In the genomic region with DNA sequence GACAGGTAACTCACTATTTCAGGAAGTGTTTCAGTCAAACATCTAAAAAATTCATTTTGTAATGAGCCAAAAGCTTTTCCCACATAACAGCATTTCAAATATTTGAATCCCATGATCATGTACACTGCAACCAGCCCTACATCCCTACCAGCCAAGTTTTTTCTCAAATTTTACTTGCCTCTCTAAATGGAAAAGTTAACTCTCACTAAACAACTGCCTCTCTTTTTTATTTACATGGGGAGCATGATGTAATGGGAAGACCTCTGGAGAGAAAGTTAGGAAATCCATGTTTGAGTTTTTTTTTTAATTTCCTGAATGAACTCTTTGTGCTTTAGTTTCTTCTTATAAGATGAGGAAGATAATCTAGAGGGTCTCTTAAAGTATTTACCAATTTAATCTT, we compare ENCODE assay signal across 2 cellular contexts.
A peak's percentile ranks its signal among the peaks of the same experiment; 100 is the strongest.
TF ChIP-seq lines count a peak whose summit lies in the region.

No MANE protein-coding gene starts in this region.

TF ChIP-seq in liver, 16 proteins besides CTCF, POLR2A, EP300 and RAD21:
- TF ChIP-seq, protein P1, sequence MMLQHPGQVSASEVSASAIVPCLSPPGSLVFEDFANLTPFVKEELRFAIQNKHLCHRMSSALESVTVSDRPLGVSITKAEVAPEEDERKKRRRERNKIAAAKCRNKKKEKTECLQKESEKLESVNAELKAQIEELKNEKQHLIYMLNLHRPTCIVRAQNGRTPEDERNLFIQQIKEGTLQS (IDR thresholded peaks at IDR 0.05) = peak; percentile 56
- TF ChIP-seq, protein P2, sequence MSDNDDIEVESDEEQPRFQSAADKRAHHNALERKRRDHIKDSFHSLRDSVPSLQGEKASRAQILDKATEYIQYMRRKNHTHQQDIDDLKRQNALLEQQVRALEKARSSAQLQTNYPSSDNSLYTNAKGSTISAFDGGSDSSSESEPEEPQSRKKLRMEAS (IDR thresholded peaks at IDR 0.05) = no peak
- TF ChIP-seq SP1 (IDR thresholded peaks at IDR 0.05) (peak; percentile 21), JUND (IDR thresholded peaks at IDR 0.05) (peak in 1 of 2 donors; percentile 49), RXRA (IDR thresholded peaks at IDR 0.05) (peak in 1 of 2 donors; percentile 42), EGR1 (IDR thresholded peaks at IDR 0.05; ENCODE audit: low read depth in 2 of 2) (no peak), NR2F2 (IDR thresholded peaks at IDR 0.05) (no peak), GABPA (IDR thresholded peaks at IDR 0.05 in 1 of 2, conservative IDR thresholded peaks at IDR 0.05 in 1 of 2) (no peak), HNF4A (conservative IDR thresholded peaks at IDR 0.05) (peak in 1 of 2 donors; percentile 38), FOXA2 (IDR thresholded peaks at IDR 0.05) (peak; percentile 39)
- TF ChIP-seq, protein P3, sequence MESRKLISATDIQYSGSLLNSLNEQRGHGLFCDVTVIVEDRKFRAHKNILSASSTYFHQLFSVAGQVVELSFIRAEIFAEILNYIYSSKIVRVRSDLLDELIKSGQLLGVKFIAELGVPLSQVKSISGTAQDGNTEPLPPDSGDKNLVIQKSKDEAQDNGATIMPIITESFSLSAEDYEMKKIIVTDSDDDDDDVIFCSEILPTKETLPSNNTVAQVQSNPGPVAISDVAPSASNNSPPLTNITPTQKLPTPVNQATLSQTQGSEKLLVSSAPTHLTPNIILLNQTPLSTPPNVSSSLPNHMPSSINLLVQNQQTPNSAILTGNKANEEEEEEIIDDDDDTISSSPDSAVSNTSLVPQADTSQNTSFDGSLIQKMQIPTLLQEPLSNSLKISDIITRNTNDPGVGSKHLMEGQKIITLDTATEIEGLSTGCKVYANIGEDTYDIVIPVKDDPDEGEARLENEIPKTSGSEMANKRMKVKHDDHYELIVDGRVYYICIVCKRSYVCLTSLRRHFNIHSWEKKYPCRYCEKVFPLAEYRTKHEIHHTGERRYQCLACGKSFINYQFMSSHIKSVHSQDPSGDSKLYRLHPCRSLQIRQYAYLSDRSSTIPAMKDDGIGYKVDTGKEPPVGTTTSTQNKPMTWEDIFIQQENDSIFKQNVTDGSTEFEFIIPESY (IDR thresholded peaks at IDR 0.05) = no peak
TF ChIP-seq in liver: peak in this region for 6.

TF ChIP-seq in HepG2, 621 proteins besides CTCF, POLR2A, EP300 and RAD21:
- TF ChIP-seq, protein P4, sequence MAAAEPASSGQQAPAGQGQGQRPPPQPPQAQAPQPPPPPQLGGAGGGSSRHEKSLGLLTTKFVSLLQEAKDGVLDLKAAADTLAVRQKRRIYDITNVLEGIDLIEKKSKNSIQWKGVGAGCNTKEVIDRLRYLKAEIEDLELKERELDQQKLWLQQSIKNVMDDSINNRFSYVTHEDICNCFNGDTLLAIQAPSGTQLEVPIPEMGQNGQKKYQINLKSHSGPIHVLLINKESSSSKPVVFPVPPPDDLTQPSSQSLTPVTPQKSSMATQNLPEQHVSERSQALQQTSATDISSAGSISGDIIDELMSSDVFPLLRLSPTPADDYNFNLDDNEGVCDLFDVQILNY (CRISPR knock-in tag; conservative IDR thresholded peaks at IDR 0.05) = no peak
- TF ChIP-seq, protein P5, sequence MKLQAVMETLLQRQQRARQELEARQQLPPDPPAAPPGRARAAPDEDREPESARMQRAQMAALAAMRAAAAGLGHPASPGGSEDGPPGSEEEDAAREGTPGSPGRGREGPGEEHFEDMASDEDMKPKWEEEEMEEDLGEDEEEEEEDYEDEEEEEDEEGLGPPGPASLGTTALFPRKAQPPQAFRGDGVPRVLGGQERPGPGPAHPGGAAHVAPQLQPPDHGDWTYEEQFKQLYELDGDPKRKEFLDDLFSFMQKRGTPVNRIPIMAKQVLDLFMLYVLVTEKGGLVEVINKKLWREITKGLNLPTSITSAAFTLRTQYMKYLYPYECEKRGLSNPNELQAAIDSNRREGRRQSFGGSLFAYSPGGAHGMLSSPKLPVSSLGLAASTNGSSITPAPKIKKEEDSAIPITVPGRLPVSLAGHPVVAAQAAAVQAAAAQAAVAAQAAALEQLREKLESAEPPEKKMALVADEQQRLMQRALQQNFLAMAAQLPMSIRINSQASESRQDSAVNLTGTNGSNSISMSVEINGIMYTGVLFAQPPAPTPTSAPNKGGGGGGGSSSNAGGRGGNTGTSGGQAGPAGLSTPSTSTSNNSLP (IDR thresholded peaks at IDR 0.05; ENCODE audit: low read depth, low read length) = no peak
- TF ChIP-seq ZFP41 (CRISPR knock-in tag; IDR thresholded peaks at IDR 0.05; ENCODE audit: borderline replicate concordance) (no peak), ZNF30 (CRISPR knock-in tag; IDR thresholded peaks at IDR 0.05) (no peak), ZFP37 (CRISPR knock-in tag; IDR thresholded peaks at IDR 0.05; ENCODE audit: borderline replicate concordance) (no peak), RFX3 (CRISPR knock-in tag; IDR thresholded peaks at IDR 0.05) (no peak), SMAD9 (CRISPR knock-in tag; IDR thresholded peaks at IDR 0.05) (no peak), FOXO1 (CRISPR knock-in tag; IDR thresholded peaks at IDR 0.05) (no peak), EED (CRISPR knock-in tag; IDR thresholded peaks at IDR 0.05) (no peak), ZNF773 (CRISPR knock-in tag; IDR thresholded peaks at IDR 0.05; ENCODE audit: borderline replicate concordance) (no peak), TBP (CRISPR knock-in tag; IDR thresholded peaks at IDR 0.05) (no peak), ZNF24 (IDR thresholded peaks at IDR 0.05) (no peak), CCAR2 (optimal IDR thresholded peaks at IDR 0.05; ENCODE audit: low read depth, low read length) (no peak), XRCC5 (optimal IDR thresholded peaks at IDR 0.05; ENCODE audit: low read length) (no peak)
- TF ChIP-seq, protein P1 (CRISPR knock-in tag; IDR thresholded peaks at IDR 0.05) = no peak
- TF ChIP-seq, protein P6, sequence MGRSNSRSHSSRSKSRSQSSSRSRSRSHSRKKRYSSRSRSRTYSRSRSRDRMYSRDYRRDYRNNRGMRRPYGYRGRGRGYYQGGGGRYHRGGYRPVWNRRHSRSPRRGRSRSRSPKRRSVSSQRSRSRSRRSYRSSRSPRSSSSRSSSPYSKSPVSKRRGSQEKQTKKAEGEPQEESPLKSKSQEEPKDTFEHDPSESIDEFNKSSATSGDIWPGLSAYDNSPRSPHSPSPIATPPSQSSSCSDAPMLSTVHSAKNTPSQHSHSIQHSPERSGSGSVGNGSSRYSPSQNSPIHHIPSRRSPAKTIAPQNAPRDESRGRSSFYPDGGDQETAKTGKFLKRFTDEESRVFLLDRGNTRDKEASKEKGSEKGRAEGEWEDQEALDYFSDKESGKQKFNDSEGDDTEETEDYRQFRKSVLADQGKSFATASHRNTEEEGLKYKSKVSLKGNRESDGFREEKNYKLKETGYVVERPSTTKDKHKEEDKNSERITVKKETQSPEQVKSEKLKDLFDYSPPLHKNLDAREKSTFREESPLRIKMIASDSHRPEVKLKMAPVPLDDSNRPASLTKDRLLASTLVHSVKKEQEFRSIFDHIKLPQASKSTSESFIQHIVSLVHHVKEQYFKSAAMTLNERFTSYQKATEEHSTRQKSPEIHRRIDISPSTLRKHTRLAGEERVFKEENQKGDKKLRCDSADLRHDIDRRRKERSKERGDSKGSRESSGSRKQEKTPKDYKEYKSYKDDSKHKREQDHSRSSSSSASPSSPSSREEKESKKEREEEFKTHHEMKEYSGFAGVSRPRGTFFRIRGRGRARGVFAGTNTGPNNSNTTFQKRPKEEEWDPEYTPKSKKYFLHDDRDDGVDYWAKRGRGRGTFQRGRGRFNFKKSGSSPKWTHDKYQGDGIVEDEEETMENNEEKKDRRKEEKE (IDR thresholded peaks at IDR 0.05) = no peak
- TF ChIP-seq, protein P7, sequence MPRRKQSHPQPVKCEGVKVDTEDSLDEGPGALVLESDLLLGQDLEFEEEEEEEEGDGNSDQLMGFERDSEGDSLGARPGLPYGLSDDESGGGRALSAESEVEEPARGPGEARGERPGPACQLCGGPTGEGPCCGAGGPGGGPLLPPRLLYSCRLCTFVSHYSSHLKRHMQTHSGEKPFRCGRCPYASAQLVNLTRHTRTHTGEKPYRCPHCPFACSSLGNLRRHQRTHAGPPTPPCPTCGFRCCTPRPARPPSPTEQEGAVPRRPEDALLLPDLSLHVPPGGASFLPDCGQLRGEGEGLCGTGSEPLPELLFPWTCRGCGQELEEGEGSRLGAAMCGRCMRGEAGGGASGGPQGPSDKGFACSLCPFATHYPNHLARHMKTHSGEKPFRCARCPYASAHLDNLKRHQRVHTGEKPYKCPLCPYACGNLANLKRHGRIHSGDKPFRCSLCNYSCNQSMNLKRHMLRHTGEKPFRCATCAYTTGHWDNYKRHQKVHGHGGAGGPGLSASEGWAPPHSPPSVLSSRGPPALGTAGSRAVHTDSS (CRISPR knock-in tag; conservative IDR thresholded peaks at IDR 0.05) = no peak
